19 cellular contexts compared by ENCODE assay signal in genomic region chr1:115224636-115225035, GRCh38.
"Had no signal": no experiment of that assay in that cellular context is flagged by ENCODE, and none has a peak within 500 bp of the region (broad histone marks: within the 10 kb centered on the region; RNA-seq: fewer than 3 reads in every experiment).

No MANE protein-coding gene starts in this region.

- H3K9me3 ChIP-seq: esophagus squamous epithelium, psoas muscle, right lobe of liver, tibial artery, upper lobe of left lung, vagina had no signal

- H3K36me3 ChIP-seq: esophagus squamous epithelium, right lobe of liver, tibial artery, upper lobe of left lung, vagina had no signal

- DNase-seq: effector memory CD4-positive, alpha-beta T cell; esophagus squamous epithelium; foreskin fibroblast; left colon; left ventricle myocardium superior; mesendoderm; naive B cell; occipital lobe; psoas muscle; right lobe of liver; stimulated activated CD4-positive, alpha-beta T cell treated with anti-CD3 and anti-CD28 coated beads, Interleukin-4, amount 100 ng/mL, for 1 hour; tibial artery; upper lobe of left lung had no signal

- H3K36me3 Mint-ChIP-seq: naive B cell; stimulated activated memory B cell treated with anti-CD40 and anti-IgM and Interleukin-4, amounts not matched to agents 10 μg/mL and 1 μg/mL and 100 μg/mL, for 72 hours had no signal

- H3K9me3 Mint-ChIP-seq: nephron; stimulated activated memory B cell treated with anti-CD40 and anti-IgM and Interleukin-4, amounts not matched to agents 10 μg/mL and 1 μg/mL and 100 μg/mL, for 72 hours; stimulated activated naive CD8-positive, alpha-beta T cell treated with anti-CD3 and anti-CD28 coated beads, Interleukin-15, Interleukin-2, amounts not matched to agents 100 ng/mL and 50 ng/mL, for 24 hours had no signal

- H3K27ac ChIP-seq: epithelial cell of prostate, esophagus squamous epithelium, psoas muscle, right lobe of liver, tibial artery, upper lobe of left lung, vagina had no signal

- H3K4me1 ChIP-seq: psoas muscle, right lobe of liver, tibial artery, upper lobe of left lung had no signal

- H3K27me3 ChIP-seq: esophagus squamous epithelium, right lobe of liver, tibial artery, upper lobe of left lung, vagina had no signal

- H3K4me1 Mint-ChIP-seq: naive B cell; stimulated activated memory B cell treated with anti-CD40 and anti-IgM and Interleukin-4, amounts not matched to agents 10 μg/mL and 1 μg/mL and 100 μg/mL, for 72 hours had no signal

- ATAC-seq: left colon; left ventricle myocardium superior; psoas muscle; right lobe of liver; stimulated activated memory B cell treated with anti-CD40 and anti-IgM and Interleukin-4, amounts not matched to agents 10 μg/mL and 1 μg/mL and 100 μg/mL, for 72 hours had no signal

- H3K27me3 Mint-ChIP-seq: stimulated activated memory B cell treated with anti-CD40 and anti-IgM and Interleukin-4, amounts not matched to agents 10 μg/mL and 1 μg/mL and 100 μg/mL, for 72 hours; stimulated activated naive CD8-positive, alpha-beta T cell treated with anti-CD3 and anti-CD28 coated beads, Interleukin-15, Interleukin-2, amounts not matched to agents 100 ng/mL and 50 ng/mL, for 24 hours had no signal

- H3K4me3 ChIP-seq: esophagus squamous epithelium, lung, psoas muscle, right lobe of liver, tibial artery, upper lobe of left lung, vagina had no signal

- H3K27ac Mint-ChIP-seq: stimulated activated memory B cell treated with anti-CD40 and anti-IgM and Interleukin-4, amounts not matched to agents 10 μg/mL and 1 μg/mL and 100 μg/mL, for 72 hours; stimulated activated naive CD8-positive, alpha-beta T cell treated with anti-CD3 and anti-CD28 coated beads, Interleukin-15, Interleukin-2, amounts not matched to agents 100 ng/mL and 50 ng/mL, for 24 hours had no signal

- H3K4me3 Mint-ChIP-seq: naive B cell; nephron; stimulated activated memory B cell treated with anti-CD40 and anti-IgM and Interleukin-4, amounts not matched to agents 10 μg/mL and 1 μg/mL and 100 μg/mL, for 72 hours; stimulated activated naive CD8-positive, alpha-beta T cell treated with anti-CD3 and anti-CD28 coated beads, Interleukin-15, Interleukin-2, amounts not matched to agents 100 ng/mL and 50 ng/mL, for 24 hours had no signal
